Comparison of ENCODE assay signal across 15 cellular contexts in genomic region chr12:115709410-115710065, GRCh38.
A peak's percentile ranks its signal among the peaks of the same experiment; 100 is the strongest.
DNase-seq lines count a peak whose midpoint lies in the region; ATAC-seq and TF ChIP-seq lines count a peak whose summit lies in the region.
"Had no signal": no experiment of that assay in that cellular context is flagged by ENCODE, and none has a peak within 500 bp of the region (broad histone marks: within the 10 kb centered on the region; RNA-seq: fewer than 3 reads in every experiment).

No MANE protein-coding gene starts in this region.

- WGBS in right cardiac atrium = 31% methylated on average over 11 of the region's 11 CpGs
- WGBS in thyroid gland, 2 donors = 48 to 50% methylated on average over 11 of the region's 11 CpGs

- TF ChIP-seq CTCF in thyroid gland (IDR thresholded peaks at IDR 0.05) = no peak

- H3K27me3 ChIP-seq in right cardiac atrium (ENCODE audit: control insufficient read depth, insufficient read depth) = no peaks in the 10 kb centered on the region
- H3K27me3 ChIP-seq in thyroid gland = no peaks in the 10 kb centered on the region

- no peaks in the 10 kb centered on the region for H3K36me3 ChIP-seq in thyroid gland

- H3K4me1 ChIP-seq in right cardiac atrium (ENCODE audit: control insufficient read depth, insufficient read depth, low read length) = peaks cover 6% of the 10 kb centered on the region
- H3K4me1 ChIP-seq in thyroid gland = peaks cover 9 to 15% of the 10 kb centered on the region in 2 donors

- TF ChIP-seq POLR2A in thyroid gland (IDR thresholded peaks at IDR 0.05) = no peak

- ATAC-seq in right cardiac atrium = peak; percentile 77 to 82
- ATAC-seq in HG03457 (IDR thresholded peaks at IDR 0.05; ENCODE audit: unreplicated experiment) = no peak
- no peak for ATAC-seq in HG03175 (IDR thresholded peaks at IDR 0.05; ENCODE audit: unreplicated experiment)
- ATAC-seq: naive thymus-derived CD4-positive, alpha-beta T cell; stimulated activated memory B cell treated with anti-CD40 and anti-IgM and Interleukin-4, amounts not matched to agents 10 μg/mL and 1 μg/mL and 100 μg/mL, for 72 hours had no signal

- DNase-seq in GM04504 (ENCODE audit: low read depth) (peak; percentile 10), NCI-H446 treated with DMSO at 0.1 percent for 48 hours (lab: John Stamatoyannopoulos, UW) (peak; percentile 24), right cardiac atrium (peak; percentile 76 to 91 (median 88)), thyroid gland (peak; percentile 31 to 35), iPS-NIHi7 (ENCODE audit: extremely low spot score) (no peak)
- DNase-seq: activated CD4-positive, alpha-beta T cell treated with anti-CD3 and anti-CD28 coated beads for 48 hours; CD8-positive, alpha-beta memory T cell; effector memory CD4-positive, alpha-beta T cell; MV-4-11; naive thymus-derived CD4-positive, alpha-beta T cell; NCI-H774; stimulated activated CD4-positive, alpha-beta T cell treated with anti-CD3 and anti-CD28 coated beads, Interleukin-4, amount 100 ng/mL, for 24 hours had no signal

- H3K4me3 ChIP-seq in right cardiac atrium (ENCODE audit: low read length) (no peak overlapping the region), thyroid gland (replicated peaks in 1 of 3) (no peak overlapping the region)

- intact Hi-C loops in right cardiac atrium (cut with DNase I) (no loop called here), thyroid gland (cut with DNase I) (no loop called here)

- H3K27ac ChIP-seq in right cardiac atrium (ENCODE audit: low read length) = no peak overlapping the region
- H3K27ac ChIP-seq in thyroid gland = no peak overlapping the region

- H3K9me3 ChIP-seq in right cardiac atrium (ENCODE audit: control insufficient read depth, low read length) = no peaks in the 10 kb centered on the region
- H3K9me3 ChIP-seq in thyroid gland = no peaks in the 10 kb centered on the region

Comparison
In these comparisons a context has a peak if more than half of its experiments do, and no peak if none do; other contexts are left out.
1. ATAC-seq: peak in right cardiac atrium (2 of 2); none in HG03457 (single experiment) and HG03175 (single experiment).